1 cellular context compared by ENCODE assay signal in genomic region chr7:155797262-155798250, GRCh38.
TF ChIP-seq lines count a peak whose summit lies in the region.

No MANE protein-coding gene starts in this region.

TF ChIP-seq in GM12878, 131 proteins besides CTCF, POLR2A, EP300 and RAD21 (continued from another document):
- TF ChIP-seq CUX1 (IDR thresholded peaks at IDR 0.05; ENCODE audit: insufficient replicate concordance, low read depth, low read length), result no peak
